In genomic region chr9:128127568-128127989, GRCh38 we compare ENCODE assay signal across 8 cellular contexts. TPM values are rescaled to one million over a fixed set of nuclear protein-coding genes. Genes with fewer than 3 reads are reported as not detected.
DNase-seq lines count a peak whose midpoint lies in the region; ATAC-seq and FAIRE-seq lines count a peak whose summit lies in the region.

PTGES2 (minus strand) TSS chr9:128127729; CDS start chr9:128127717, 12 bp downstream.

- H3K4me2 ChIP-seq in neuronal stem cell (ENCODE audit: insufficient read depth, low read length, poor library complexity, severe bottlenecking) = peak within 1 kb of the TSS; percentile 91

- ATAC-seq in GM21423 (IDR thresholded peaks at IDR 0.05; ENCODE audit: unreplicated experiment) = peak; percentile 60

- H3K23ac ChIP-seq in neuronal stem cell (ENCODE audit: low read depth, low read length, poor library complexity) = peak within 1 kb of the TSS; percentile 95

- H3K4me3 ChIP-seq in HUES64 (ENCODE audit: low read length) (peak within 1 kb of the TSS; percentile 100), SJCRH30 (peak within 1 kb of the TSS; percentile 93), neuronal stem cell (ENCODE audit: low read length in 2 of 2) (peak within 1 kb of the TSS; percentile 90 to 100), subcutaneous abdominal adipose tissue (ENCODE audit: low read depth in 1 of 5, low read length in 5 of 5) (peak within 1 kb of the TSS; percentile 79 to 94 (median 89))

- DNase-seq in DMS53 (lab: John Stamatoyannopoulos, UW) = peak; percentile 93
- peak; percentile 84 to 89 for DNase-seq in SJCRH30
- peak; percentile 63 for DNase-seq in activated gamma-delta T cell treated with anti-CD3 and anti-CD28 coated beads, Interleukin-2, amount 50 U/mL, for 16 hours (ENCODE audit: low read depth)
- DNase-seq in frontal cortex (ENCODE audit: low spot score in 2 of 2) = peak; percentile 79 to 85
- peak; percentile 76 for DNase-seq in neuronal stem cell (ENCODE audit: low spot score)

- H3K36me3 ChIP-seq in HUES64 (ENCODE audit: insufficient read depth, low read length) = peaks cover 21% of the 10 kb centered on the region
- H3K36me3 ChIP-seq in SJCRH30 = peaks cover 9% of the 10 kb centered on the region; the same call in 1 of the 2 replicates
- H3K36me3 ChIP-seq in neuronal stem cell (replicated peaks in 1 of 2; ENCODE audit: control insufficient read depth in 2 of 2, insufficient read depth in 2 of 2, low read length in 2 of 2) = peaks cover 13 to 30% of the 10 kb centered on the region in 2 donors
- peaks cover 0 to 24% (median 9%) of the 10 kb centered on the region in 5 donors for H3K36me3 ChIP-seq in subcutaneous abdominal adipose tissue (ENCODE audit: control insufficient read depth in 5 of 5, insufficient read depth in 5 of 5, low read length in 5 of 5)

- H2BK120ac ChIP-seq in neuronal stem cell (ENCODE audit: low read depth, low read length) = peak within 1 kb of the TSS; percentile 72

- H3K9me3 ChIP-seq in HUES64 (ENCODE audit: insufficient read depth, low read depth, low read length) = no peaks in the 10 kb centered on the region
- no peaks in the 10 kb centered on the region for H3K9me3 ChIP-seq in SJCRH30 (replicated peaks)
- peaks cover 7% of the 10 kb centered on the region in 2 donors for H3K9me3 ChIP-seq in neuronal stem cell (replicated peaks in 1 of 2; ENCODE audit: control insufficient read depth in 2 of 2, insufficient read depth in 1 of 2, low read depth in 1 of 2, low read length in 2 of 2)
- H3K9me3 ChIP-seq in subcutaneous abdominal adipose tissue (ENCODE audit: control insufficient read depth in 5 of 5, low read length in 5 of 5) = no peaks in the 10 kb centered on the region

- H2BK5ac ChIP-seq in neuronal stem cell (ENCODE audit: low read length) = peak within 1 kb of the TSS; percentile 98

- peak within 1 kb of the TSS; percentile 87 for H4K8ac ChIP-seq in neuronal stem cell (ENCODE audit: low read depth, low read length)

- H3K14ac ChIP-seq in neuronal stem cell (ENCODE audit: low read length) = peak within 1 kb of the TSS; percentile 99

- H2AK5ac ChIP-seq in neuronal stem cell (ENCODE audit: low read depth, low read length) = peak within 1 kb of the TSS; percentile 92

- no peak within 1 kb of the TSS for H4K91ac ChIP-seq in neuronal stem cell (ENCODE audit: low read depth, low read length, poor library complexity)

- H3K27me3 ChIP-seq in HUES64 (ENCODE audit: insufficient read depth, low read length) (peaks cover 9% of the 10 kb centered on the region; the same call in 1 of the 2 replicates), SJCRH30 (no peaks in the 10 kb centered on the region), neuronal stem cell (ENCODE audit: control insufficient read depth in 3 of 3, insufficient read depth in 3 of 3, low read depth in 1 of 3, low read length in 3 of 3) (peaks cover 0 to 6% (median 0%) of the 10 kb centered on the region in 3 experiments), subcutaneous abdominal adipose tissue (ENCODE audit: control insufficient read depth in 5 of 5, insufficient read depth in 4 of 5, low read length in 5 of 5) (no peaks in the 10 kb centered on the region)

- peak within 1 kb of the TSS; percentile 96 for H2BK15ac ChIP-seq in neuronal stem cell (ENCODE audit: low read length)

- H3K4me1 ChIP-seq in HUES64 (ENCODE audit: insufficient read depth, low read length) (no peaks in the 10 kb centered on the region), SJCRH30 (peaks cover 5% of the 10 kb centered on the region), neuronal stem cell (ENCODE audit: control insufficient read depth in 2 of 2, insufficient read depth in 1 of 2, low read depth in 1 of 2, low read length in 2 of 2) (peaks cover 5 to 20% of the 10 kb centered on the region in 2 donors), subcutaneous abdominal adipose tissue (ENCODE audit: control insufficient read depth in 5 of 5, insufficient read depth in 5 of 5, low read length in 5 of 5) (peaks cover 2 to 43% (median 35%) of the 10 kb centered on the region in 5 donors)

- peak within 1 kb of the TSS; percentile 95 for H3K9ac ChIP-seq in HUES64 (ENCODE audit: low read depth, low read length)
- H3K9ac ChIP-seq in neuronal stem cell (ENCODE audit: low read depth, low read length, poor library complexity) = peak within 1 kb of the TSS; percentile 97
- peak within 1 kb of the TSS; percentile 52 to 90 (median 89) for H3K9ac ChIP-seq in subcutaneous abdominal adipose tissue (ENCODE audit: low read length in 5 of 5)

- peak within 1 kb of the TSS; percentile 99 for H3K18ac ChIP-seq in neuronal stem cell (ENCODE audit: low read length)

- H2AFZ ChIP-seq in neuronal stem cell (ENCODE audit: low read length) = peak within 1 kb of the TSS; percentile 100

- WGBS in HUES64 = under 1% methylated on average over 56 of the region's 56 CpGs
- no CpG with 5 or more reads among the region's 56 CpGs for WGBS in neuronal stem cell (ENCODE audit: extremely low coverage in 2 of 2, insufficient read length in 2 of 2, insufficient replicate concordance in 1 of 2), 2 donors

- no peak for FAIRE-seq in frontal cortex (lab: Jason Lieb, UNC)

- peak within 1 kb of the TSS; percentile 84 for H2BK12ac ChIP-seq in neuronal stem cell (ENCODE audit: low read length)

- H3K79me1 ChIP-seq in neuronal stem cell (ENCODE audit: low read depth, low read length) = peaks cover 11% of the 10 kb centered on the region

- peak within 1 kb of the TSS; percentile 37 for H3K4ac ChIP-seq in neuronal stem cell (ENCODE audit: low read length)

- H3K27ac ChIP-seq in HUES64 (ENCODE audit: low read depth, low read length) (peak within 1 kb of the TSS; percentile 99), SJCRH30 (peak within 1 kb of the TSS; percentile 97), neuronal stem cell (replicated peaks; ENCODE audit: low read length) (peak within 1 kb of the TSS; percentile 85), subcutaneous abdominal adipose tissue (ENCODE audit: low read depth, low read length) (peak within 1 kb of the TSS; percentile 91)

RNA-seq across cellular contexts. Expression of gene PTGES2, which starts in this region (rescaled TPM):
- 51.7 TPM for polyA plus RNA-seq in HUES64 (2013, experiment 1 of 2)
- polyA plus RNA-seq in HUES64 (2013, experiment 2 of 2) = 48.8 TPM
- 53.8 and 56.7 TPM in 2 replicates for total RNA-seq in SJCRH30 (2014; rRNA removed; shearing (Covaris generic))
- total RNA-seq in frontal cortex = 58.3 TPM
- 19.0 TPM for polyA plus RNA-seq in neuronal stem cell (2013, experiment 1 of 2)
- 21.6 TPM for polyA plus RNA-seq in neuronal stem cell (2013, experiment 2 of 2)

Comparison
In these comparisons a context has a peak if more than half of its experiments do, and no peak if none do; other contexts are left out.
1. Peak in every context shown above with its lines: DNase-seq, ATAC-seq, H3K4me3 ChIP-seq and H3K27ac ChIP-seq.